1 cellular context compared by ENCODE assay signal in the genomic region with DNA sequence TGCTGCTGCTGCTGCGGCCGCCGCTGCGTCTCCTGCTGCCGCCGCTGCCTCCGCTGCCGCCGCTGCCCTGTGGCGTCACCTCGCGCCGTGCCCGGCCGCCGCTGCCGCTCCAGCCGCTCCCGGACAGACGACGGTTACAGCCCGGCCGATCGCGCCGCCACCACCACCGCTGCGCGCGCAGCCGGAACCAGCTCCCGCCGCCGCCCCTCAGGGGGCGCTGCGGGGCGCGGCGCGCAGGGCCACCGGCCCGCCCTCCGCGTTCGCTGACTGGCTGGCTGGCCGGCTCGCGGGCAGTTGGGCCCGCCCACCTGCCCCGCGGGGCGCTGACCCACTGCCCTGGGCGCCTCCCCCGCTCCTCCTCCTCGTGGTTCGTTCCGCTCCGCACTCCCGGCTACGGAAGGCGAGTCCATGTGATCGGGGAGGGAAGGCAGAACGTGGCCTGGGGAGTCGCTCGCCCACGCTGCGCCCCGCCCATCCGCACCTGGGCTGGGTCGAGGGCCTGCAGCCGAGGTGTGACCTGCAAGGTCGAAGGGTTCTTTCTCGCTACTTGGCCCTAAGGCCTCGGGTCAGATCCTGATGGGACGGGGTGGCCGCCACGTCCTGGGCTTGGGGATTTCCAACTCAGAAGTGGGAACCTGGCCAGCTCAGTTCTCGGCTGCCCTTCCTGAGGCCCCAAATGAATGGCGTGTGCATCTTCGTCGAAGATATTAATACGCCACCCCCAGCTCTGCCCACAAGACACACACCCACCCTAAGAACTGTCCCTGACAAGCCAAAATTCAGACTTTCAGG.
TF ChIP-seq lines count a peak whose summit lies in the region.

A gene (minus strand): TSS at position 185 of the 792 bp plus-strand sequence. CDS start 19,303 bp downstream, outside the sequence.

TF ChIP-seq in HepG2, 621 proteins besides CTCF, POLR2A, EP300 and RAD21 (continued from another document and continues in another):
- TF ChIP-seq PCBP1 (IDR thresholded peaks at IDR 0.05; ENCODE audit: borderline replicate concordance, low read depth, low read length) (peak; percentile 41; the same call in 1 of the 2 replicates), ZNF563 (CRISPR knock-in tag; IDR thresholded peaks at IDR 0.05) (peak; percentile 98; the same call in 1 of the 2 replicates), ZNF772 (CRISPR knock-in tag; IDR thresholded peaks at IDR 0.05) (peak; percentile 97), GTF3A (CRISPR knock-in tag; conservative IDR thresholded peaks at IDR 0.05) (peak; percentile 94), ZKSCAN5 (CRISPR knock-in tag; IDR thresholded peaks at IDR 0.05) (no peak), CHD2 (IDR thresholded peaks at IDR 0.05; ENCODE audit: low read depth, low read length) (no peak), XBP1 (CRISPR knock-in tag; IDR thresholded peaks at IDR 0.05) (peak; percentile 87; the same call in 1 of the 2 replicates), ZNF441 (CRISPR knock-in tag; IDR thresholded peaks at IDR 0.05; ENCODE audit: borderline replicate concordance) (peak; percentile 90; the same call in 1 of the 2 replicates), MEIS1 (CRISPR knock-in tag; IDR thresholded peaks at IDR 0.05; ENCODE audit: borderline replicate concordance) (peak; percentile 96), ZNF570 (CRISPR knock-in tag; IDR thresholded peaks at IDR 0.05; ENCODE audit: borderline replicate concordance) (0 out of 2 replicates have a peak, but pooled peaks have one; percentile 86), THYN1 (CRISPR knock-in tag; IDR thresholded peaks at IDR 0.05; ENCODE audit: borderline replicate concordance, low read depth) (no peak), ELF4 (CRISPR knock-in tag; IDR thresholded peaks at IDR 0.05; ENCODE audit: borderline replicate concordance) (no peak; the same call in 1 of the 2 replicates), MAFF (IDR thresholded peaks at IDR 0.05; ENCODE audit: low read depth, low read length) (no peak), KDM1A (CRISPR knock-in tag; IDR thresholded peaks at IDR 0.05) (peak; percentile 82; the same call in 1 of the 2 replicates), HOXA5 (CRISPR knock-in tag; IDR thresholded peaks at IDR 0.05) (peak; percentile 77; the same call in 1 of the 2 replicates), ZSCAN12 (CRISPR knock-in tag; IDR thresholded peaks at IDR 0.05) (no peak), CREB1 (IDR thresholded peaks at IDR 0.05) (peak; percentile 64), CREB1 (CRISPR knock-in tag; IDR thresholded peaks at IDR 0.05) (peak; percentile 41; the same call in 1 of the 2 replicates), FOSL2 (CRISPR knock-in tag; IDR thresholded peaks at IDR 0.05) (peak; percentile 76), HNRNPH1 (optimal IDR thresholded peaks at IDR 0.05; ENCODE audit: low read depth, low read length) (no peak), JUND (CRISPR knock-in tag; IDR thresholded peaks at IDR 0.05) (0 out of 2 replicates have a peak, but pooled peaks have one; percentile 51), HNRNPUL1 (IDR thresholded peaks at IDR 0.05; ENCODE audit: low read depth, low read length) (0 out of 2 replicates have a peak, but pooled peaks have one; percentile 35), AHR (CRISPR knock-in tag; IDR thresholded peaks at IDR 0.05) (peak; percentile 99), ZNF180 (CRISPR knock-in tag; IDR thresholded peaks at IDR 0.05; ENCODE audit: borderline replicate concordance, low read depth) (no peak), ZNF546 (CRISPR knock-in tag; conservative IDR thresholded peaks at IDR 0.05) (peak; percentile 98), RBAK (CRISPR knock-in tag; IDR thresholded peaks at IDR 0.05) (no peak), CENPT (CRISPR knock-in tag; IDR thresholded peaks at IDR 0.05; ENCODE audit: low read depth) (peak; percentile 100), ZFP36L2 (CRISPR knock-in tag; IDR thresholded peaks at IDR 0.05) (peak; percentile 93; the same call in 1 of the 2 replicates), ZNF761 (CRISPR knock-in tag; conservative IDR thresholded peaks at IDR 0.05) (peak; percentile 92), ZZZ3 (CRISPR knock-in tag; IDR thresholded peaks at IDR 0.05; ENCODE audit: borderline replicate concordance) (peak; percentile 88), ZNF234 (CRISPR knock-in tag; conservative IDR thresholded peaks at IDR 0.05) (no peak), ZNF446 (CRISPR knock-in tag; IDR thresholded peaks at IDR 0.05) (peak; percentile 97; the same call in 1 of the 2 replicates), ZNF282 (IDR thresholded peaks at IDR 0.05; ENCODE audit: partially characterized antibody) (no peak), ZSCAN25 (CRISPR knock-in tag; IDR thresholded peaks at IDR 0.05) (0 out of 2 replicates have a peak, but pooled peaks have one; percentile 65), ZFP90 (CRISPR knock-in tag; IDR thresholded peaks at IDR 0.05; ENCODE audit: borderline replicate concordance) (peak; percentile 91; the same call in 1 of the 2 replicates), REPIN1 (CRISPR knock-in tag; IDR thresholded peaks at IDR 0.05; ENCODE audit: borderline replicate concordance, low read depth) (peak; percentile 98), KAT2B (IDR thresholded peaks at IDR 0.05; ENCODE audit: borderline replicate concordance, low read depth, low read length) (no peak), MXD4 (CRISPR knock-in tag; IDR thresholded peaks at IDR 0.05) (peak; percentile 96), ZNF616 (CRISPR knock-in tag; IDR thresholded peaks at IDR 0.05; ENCODE audit: low read depth) (peak; percentile 99), ATF7 (IDR thresholded peaks at IDR 0.05) (no peak; the same call in 1 of the 2 replicates), ATF7 (CRISPR knock-in tag; IDR thresholded peaks at IDR 0.05) (peak; percentile 91), PTBP1 (IDR thresholded peaks at IDR 0.05; ENCODE audit: low read depth, low read length, poor library complexity, severe bottlenecking) (no peak)
- TF ChIP-seq, protein P1, sequence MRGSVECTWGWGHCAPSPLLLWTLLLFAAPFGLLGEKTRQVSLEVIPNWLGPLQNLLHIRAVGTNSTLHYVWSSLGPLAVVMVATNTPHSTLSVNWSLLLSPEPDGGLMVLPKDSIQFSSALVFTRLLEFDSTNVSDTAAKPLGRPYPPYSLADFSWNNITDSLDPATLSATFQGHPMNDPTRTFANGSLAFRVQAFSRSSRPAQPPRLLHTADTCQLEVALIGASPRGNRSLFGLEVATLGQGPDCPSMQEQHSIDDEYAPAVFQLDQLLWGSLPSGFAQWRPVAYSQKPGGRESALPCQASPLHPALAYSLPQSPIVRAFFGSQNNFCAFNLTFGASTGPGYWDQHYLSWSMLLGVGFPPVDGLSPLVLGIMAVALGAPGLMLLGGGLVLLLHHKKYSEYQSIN (CRISPR knock-in tag; IDR thresholded peaks at IDR 0.05; ENCODE audit: borderline replicate concordance) = no peak
- TF ChIP-seq, protein P2, sequence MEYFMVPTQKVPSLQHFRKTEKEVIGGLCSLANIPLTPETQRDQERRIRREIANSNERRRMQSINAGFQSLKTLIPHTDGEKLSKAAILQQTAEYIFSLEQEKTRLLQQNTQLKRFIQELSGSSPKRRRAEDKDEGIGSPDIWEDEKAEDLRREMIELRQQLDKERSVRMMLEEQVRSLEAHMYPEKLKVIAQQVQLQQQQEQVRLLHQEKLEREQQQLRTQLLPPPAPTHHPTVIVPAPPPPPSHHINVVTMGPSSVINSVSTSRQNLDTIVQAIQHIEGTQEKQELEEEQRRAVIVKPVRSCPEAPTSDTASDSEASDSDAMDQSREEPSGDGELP (IDR thresholded peaks at IDR 0.05; ENCODE audit: borderline replicate concordance, low read depth) = peak; percentile 55; the same call in 1 of the 2 replicates
- TF ChIP-seq, protein P3, sequence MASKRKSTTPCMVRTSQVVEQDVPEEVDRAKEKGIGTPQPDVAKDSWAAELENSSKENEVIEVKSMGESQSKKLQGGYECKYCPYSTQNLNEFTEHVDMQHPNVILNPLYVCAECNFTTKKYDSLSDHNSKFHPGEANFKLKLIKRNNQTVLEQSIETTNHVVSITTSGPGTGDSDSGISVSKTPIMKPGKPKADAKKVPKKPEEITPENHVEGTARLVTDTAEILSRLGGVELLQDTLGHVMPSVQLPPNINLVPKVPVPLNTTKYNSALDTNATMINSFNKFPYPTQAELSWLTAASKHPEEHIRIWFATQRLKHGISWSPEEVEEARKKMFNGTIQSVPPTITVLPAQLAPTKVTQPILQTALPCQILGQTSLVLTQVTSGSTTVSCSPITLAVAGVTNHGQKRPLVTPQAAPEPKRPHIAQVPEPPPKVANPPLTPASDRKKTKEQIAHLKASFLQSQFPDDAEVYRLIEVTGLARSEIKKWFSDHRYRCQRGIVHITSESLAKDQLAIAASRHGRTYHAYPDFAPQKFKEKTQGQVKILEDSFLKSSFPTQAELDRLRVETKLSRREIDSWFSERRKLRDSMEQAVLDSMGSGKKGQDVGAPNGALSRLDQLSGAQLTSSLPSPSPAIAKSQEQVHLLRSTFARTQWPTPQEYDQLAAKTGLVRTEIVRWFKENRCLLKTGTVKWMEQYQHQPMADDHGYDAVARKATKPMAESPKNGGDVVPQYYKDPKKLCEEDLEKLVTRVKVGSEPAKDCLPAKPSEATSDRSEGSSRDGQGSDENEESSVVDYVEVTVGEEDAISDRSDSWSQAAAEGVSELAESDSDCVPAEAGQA (IDR thresholded peaks at IDR 0.05; ENCODE audit: low read depth) = no peak
- TF ChIP-seq, protein P3 (CRISPR knock-in tag; IDR thresholded peaks at IDR 0.05; ENCODE audit: borderline replicate concordance) = no peak; the same call in 1 of the 2 replicates
- TF ChIP-seq, protein P4, sequence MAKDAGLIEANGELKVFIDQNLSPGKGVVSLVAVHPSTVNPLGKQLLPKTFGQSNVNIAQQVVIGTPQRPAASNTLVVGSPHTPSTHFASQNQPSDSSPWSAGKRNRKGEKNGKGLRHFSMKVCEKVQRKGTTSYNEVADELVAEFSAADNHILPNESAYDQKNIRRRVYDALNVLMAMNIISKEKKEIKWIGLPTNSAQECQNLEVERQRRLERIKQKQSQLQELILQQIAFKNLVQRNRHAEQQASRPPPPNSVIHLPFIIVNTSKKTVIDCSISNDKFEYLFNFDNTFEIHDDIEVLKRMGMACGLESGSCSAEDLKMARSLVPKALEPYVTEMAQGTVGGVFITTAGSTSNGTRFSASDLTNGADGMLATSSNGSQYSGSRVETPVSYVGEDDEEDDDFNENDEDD (CRISPR knock-in tag; IDR thresholded peaks at IDR 0.05; ENCODE audit: borderline replicate concordance) = peak; percentile 99
- TF ChIP-seq, protein P5, sequence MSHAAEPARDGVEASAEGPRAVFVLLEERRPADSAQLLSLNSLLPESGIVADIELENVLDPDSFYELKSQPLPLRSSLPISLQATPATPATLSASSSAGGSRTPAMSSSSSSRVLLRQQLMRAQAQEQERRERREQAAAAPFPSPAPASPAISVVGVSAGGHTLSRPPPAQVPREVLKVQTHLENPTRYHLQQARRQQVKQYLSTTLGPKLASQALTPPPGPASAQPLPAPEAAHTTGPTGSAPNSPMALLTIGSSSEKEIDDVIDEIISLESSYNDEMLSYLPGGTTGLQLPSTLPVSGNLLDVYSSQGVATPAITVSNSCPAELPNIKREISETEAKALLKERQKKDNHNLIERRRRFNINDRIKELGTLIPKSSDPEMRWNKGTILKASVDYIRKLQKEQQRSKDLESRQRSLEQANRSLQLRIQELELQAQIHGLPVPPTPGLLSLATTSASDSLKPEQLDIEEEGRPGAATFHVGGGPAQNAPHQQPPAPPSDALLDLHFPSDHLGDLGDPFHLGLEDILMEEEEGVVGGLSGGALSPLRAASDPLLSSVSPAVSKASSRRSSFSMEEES (CRISPR knock-in tag; IDR thresholded peaks at IDR 0.05) = peak; percentile 91
- TF ChIP-seq, protein P6, sequence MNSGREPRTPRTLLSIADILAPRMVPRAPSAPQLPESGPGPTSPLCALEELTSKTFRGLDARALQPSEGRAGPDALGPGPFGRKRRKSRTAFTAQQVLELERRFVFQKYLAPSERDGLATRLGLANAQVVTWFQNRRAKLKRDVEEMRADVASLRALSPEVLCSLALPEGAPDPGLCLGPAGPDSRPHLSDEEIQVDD (CRISPR knock-in tag; IDR thresholded peaks at IDR 0.05; ENCODE audit: borderline replicate concordance) = peak; percentile 99; the same call in 1 of the 2 replicates
- TF ChIP-seq, protein P7, sequence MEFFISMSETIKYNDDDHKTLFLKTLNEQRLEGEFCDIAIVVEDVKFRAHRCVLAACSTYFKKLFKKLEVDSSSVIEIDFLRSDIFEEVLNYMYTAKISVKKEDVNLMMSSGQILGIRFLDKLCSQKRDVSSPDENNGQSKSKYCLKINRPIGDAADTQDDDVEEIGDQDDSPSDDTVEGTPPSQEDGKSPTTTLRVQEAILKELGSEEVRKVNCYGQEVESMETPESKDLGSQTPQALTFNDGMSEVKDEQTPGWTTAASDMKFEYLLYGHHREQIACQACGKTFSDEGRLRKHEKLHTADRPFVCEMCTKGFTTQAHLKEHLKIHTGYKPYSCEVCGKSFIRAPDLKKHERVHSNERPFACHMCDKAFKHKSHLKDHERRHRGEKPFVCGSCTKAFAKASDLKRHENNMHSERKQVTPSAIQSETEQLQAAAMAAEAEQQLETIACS (CRISPR knock-in tag; IDR thresholded peaks at IDR 0.05) = peak; percentile 48; the same call in 1 of the 2 replicates
- TF ChIP-seq, protein P8, sequence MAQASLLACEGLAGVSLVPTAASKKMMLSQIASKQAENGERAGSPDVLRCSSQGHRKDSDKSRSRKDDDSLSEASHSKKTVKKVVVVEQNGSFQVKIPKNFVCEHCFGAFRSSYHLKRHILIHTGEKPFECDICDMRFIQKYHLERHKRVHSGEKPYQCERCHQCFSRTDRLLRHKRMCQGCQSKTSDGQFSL (CRISPR knock-in tag; IDR thresholded peaks at IDR 0.05) = peak; percentile 68
- TF ChIP-seq, protein P9, sequence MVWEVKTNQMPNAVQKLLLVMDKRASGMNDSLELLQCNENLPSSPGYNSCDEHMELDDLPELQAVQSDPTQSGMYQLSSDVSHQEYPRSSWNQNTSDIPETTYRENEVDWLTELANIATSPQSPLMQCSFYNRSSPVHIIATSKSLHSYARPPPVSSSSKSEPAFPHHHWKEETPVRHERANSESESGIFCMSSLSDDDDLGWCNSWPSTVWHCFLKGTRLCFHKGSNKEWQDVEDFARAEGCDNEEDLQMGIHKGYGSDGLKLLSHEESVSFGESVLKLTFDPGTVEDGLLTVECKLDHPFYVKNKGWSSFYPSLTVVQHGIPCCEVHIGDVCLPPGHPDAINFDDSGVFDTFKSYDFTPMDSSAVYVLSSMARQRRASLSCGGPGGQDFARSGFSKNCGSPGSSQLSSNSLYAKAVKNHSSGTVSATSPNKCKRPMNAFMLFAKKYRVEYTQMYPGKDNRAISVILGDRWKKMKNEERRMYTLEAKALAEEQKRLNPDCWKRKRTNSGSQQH (CRISPR knock-in tag; IDR thresholded peaks at IDR 0.05; ENCODE audit: low read depth) = peak; percentile 81; the same call in 1 of the 2 replicates
